In genomic region chr17:82863646-82863940, GRCh38 we compare ENCODE assay signal across 10 cellular contexts. TPM values are rescaled to one million over a fixed set of nuclear protein-coding genes. Genes with fewer than 3 reads are reported as not detected.
DNase-seq lines count a peak whose midpoint lies in the region; ATAC-seq and TF ChIP-seq lines count a peak whose summit lies in the region.
"Had no signal": no experiment of that assay in that cellular context is flagged by ENCODE, and none has a peak within 500 bp of the region (broad histone marks: within the 10 kb centered on the region; RNA-seq: fewer than 3 reads in every experiment).

No MANE protein-coding gene starts in this region.

- peak overlapping the region; percentile 54 to 67 (median 63) for H3K27ac ChIP-seq in transverse colon

- no peak for TF ChIP-seq POLR2A in transverse colon (IDR thresholded peaks at IDR 0.05)

- no peak for TF ChIP-seq EP300 in transverse colon (IDR thresholded peaks at IDR 0.05; ENCODE audit: low read depth)

- TF ChIP-seq CTCF in glutamatergic neuron (IDR thresholded peaks at IDR 0.05; ENCODE audit: partially characterized antibody, unreplicated experiment) = no peak
- no peak for TF ChIP-seq CTCF in transverse colon (IDR thresholded peaks at IDR 0.05)

- no peaks in the 10 kb centered on the region for H3K9me3 ChIP-seq in transverse colon
- H3K9me3 ChIP-seq: heart right ventricle had no signal

- ATAC-seq in T-cell (replicated peaks in 1 of 4) = no peak
- ATAC-seq: heart right ventricle had no signal

- no peaks in the 10 kb centered on the region for H3K27me3 Mint-ChIP-seq in activated naive CD4-positive, alpha-beta T cell treated with anti-CD3 and anti-CD28 coated beads for 36 hours (ENCODE audit: low read depth)
- H3K27me3 Mint-ChIP-seq in T-cell = no peaks in the 10 kb centered on the region
- peaks cover 15% of the 10 kb centered on the region for H3K27me3 Mint-ChIP-seq in glutamatergic neuron (ENCODE audit: unreplicated experiment)

- in situ Hi-C loops in transverse colon (cut with MboI; ENCODE audit: low pct_ligation_motif_present in 1 of 4, low pct_unique_long_range_greater_than_20kb in 1 of 4, low sequenced_read_pairs in 3 of 4) = no loop called here

- intact Hi-C loops in activated naive CD4-positive, alpha-beta T cell treated with anti-CD3 and anti-CD28 coated beads for 36 hours (cut with micrococcal nuclease) = loop anchor here (5.0 to 10.0 kb wide), 2 partner anchors 184 to 369 kb away; no protein-coding TSS in a partner anchor
- intact Hi-C loops in transverse colon (cut with DNase I; ENCODE audit: low total_unique reads) = no loop called here

- no peak overlapping the region for H3K4me3 ChIP-seq in transverse colon

- no peaks in the 10 kb centered on the region for H3K27me3 ChIP-seq in transverse colon
- H3K27me3 ChIP-seq: heart right ventricle had no signal

- H3K9me3 Mint-ChIP-seq in activated naive CD4-positive, alpha-beta T cell treated with anti-CD3 and anti-CD28 coated beads for 36 hours = no peaks in the 10 kb centered on the region
- H3K9me3 Mint-ChIP-seq in T-cell = no peaks in the 10 kb centered on the region
- H3K9me3 Mint-ChIP-seq in glutamatergic neuron (ENCODE audit: unreplicated experiment) = peaks cover 7% of the 10 kb centered on the region

- peak overlapping the region; percentile 93 for H3K27ac Mint-ChIP-seq in activated naive CD4-positive, alpha-beta T cell treated with anti-CD3 and anti-CD28 coated beads for 36 hours
- H3K27ac Mint-ChIP-seq in T-cell (peak overlapping the region; percentile 95 to 99), glutamatergic neuron (ENCODE audit: unreplicated experiment) (peak overlapping the region; percentile 94)

- H3K4me1 ChIP-seq in transverse colon = peaks cover 6 to 45% (median 15%) of the 10 kb centered on the region in 4 donors

- H3K36me3 ChIP-seq in transverse colon = no peaks in the 10 kb centered on the region

- H3K36me3 Mint-ChIP-seq in activated naive CD4-positive, alpha-beta T cell treated with anti-CD3 and anti-CD28 coated beads for 36 hours (ENCODE audit: low read depth) = no peaks in the 10 kb centered on the region
- H3K36me3 Mint-ChIP-seq in T-cell (peaks cover 4% of the 10 kb centered on the region), glutamatergic neuron (ENCODE audit: unreplicated experiment) (no peaks in the 10 kb centered on the region)

- POLR2A ChIA-PET in T-cell (lab: Charles Lee) = interaction anchor here (0.6 to 1.3 kb wide), 3 partner anchors 19 to 182 kb away, joined by 4 to 9 read pairs (median 6); no protein-coding TSS in a partner anchor

- H3K4me1 Mint-ChIP-seq in activated naive CD4-positive, alpha-beta T cell treated with anti-CD3 and anti-CD28 coated beads for 36 hours (ENCODE audit: low read depth) = peaks cover 80% of the 10 kb centered on the region
- H3K4me1 Mint-ChIP-seq in T-cell (peaks cover 62 to 87% (median 84%) of the 10 kb centered on the region in 3 donors), glutamatergic neuron (ENCODE audit: low read depth, unreplicated experiment) (peaks cover 54% of the 10 kb centered on the region)

- DNase-seq in activated naive CD4-positive, alpha-beta T cell treated with anti-CD3 and anti-CD28 coated beads for 36 hours = no peak
- DNase-seq in activated naive CD4-positive, alpha-beta T cell treated with Interleukin-2 at 50 U/mL for 16 hours = no peak
- DNase-seq in T-cell (no peak), glutamatergic neuron (no peak), transverse colon (no peak), NOMO-1 treated with DMSO at 0.1 percent for 48 hours (lab: John Stamatoyannopoulos, UW; ENCODE audit: unreplicated experiment) (no peak), medulla oblongata (ENCODE audit: extremely low spot score) (no peak), GDM1 (lab: John Stamatoyannopoulos, UW) (no peak)
- DNase-seq: cerebellar nuclear complex, heart right ventricle had no signal

- H3K4me3 Mint-ChIP-seq in activated naive CD4-positive, alpha-beta T cell treated with anti-CD3 and anti-CD28 coated beads for 36 hours = peak overlapping the region; percentile 57
- H3K4me3 Mint-ChIP-seq in T-cell = peak overlapping the region; percentile 78 to 91 (median 82)
- peak overlapping the region; percentile 71 for H3K4me3 Mint-ChIP-seq in glutamatergic neuron (ENCODE audit: unreplicated experiment)

- CTCF ChIA-PET in activated naive CD4-positive, alpha-beta T cell treated with anti-CD3 and anti-CD28 coated beads for 36 hours (lab: Charles Lee) = interaction anchor here (0.5 to 1.0 kb wide), 2 partner anchors 22 to 57 kb away, joined by 3 to 6 read pairs; no protein-coding TSS in a partner anchor
- CTCF ChIA-PET in T-cell (lab: Charles Lee) = interaction anchor here in 1 of 2 donors (0.8 to 1.1 kb wide), 4 partner anchors 11 to 82 kb away, joined by 3 read pairs; no protein-coding TSS in a partner anchor

- WGBS in transverse colon (ENCODE audit: low coverage in 1 of 2), 2 donors = 66% methylated on average over 4 of the region's 4 CpGs; no CpG with 5 or more reads in 1 of the 2 donors

RNA-seq across cellular contexts. Expression of gene ZNF750, which starts 23.8 kb away (rescaled TPM):
- not detected for total RNA-seq in activated naive CD4-positive, alpha-beta T cell treated with anti-CD3 and anti-CD28 coated beads for 36 hours
- total RNA-seq in T-cell (not detected), glutamatergic neuron (ENCODE audit: unreplicated experiment) (1.4 TPM), transverse colon (not detected)
